ENCODE assay signal across 19 cellular contexts in genomic region chr18:28581503-28582169, GRCh38.
A peak's percentile ranks its signal among the peaks of the same experiment; 100 is the strongest.
DNase-seq lines count a peak whose midpoint lies in the region; TF ChIP-seq lines count a peak whose summit lies in the region.
"Had no signal": no experiment of that assay in that cellular context is flagged by ENCODE, and none has a peak within 500 bp of the region (broad histone marks: within the 10 kb centered on the region; RNA-seq: fewer than 3 reads in every experiment).

No MANE protein-coding gene starts in this region.

- H3K27me3 ChIP-seq in suprapubic skin (no peaks in the 10 kb centered on the region), brain microvascular endothelial cell (replicated peaks) (no peaks in the 10 kb centered on the region)
- H3K27me3 ChIP-seq: cardiac muscle cell had no signal

- H3K4me3 ChIP-seq in fibroblast of pulmonary artery (replicated peaks; ENCODE audit: low read depth, low read length) (no peak overlapping the region), suprapubic skin (no peak overlapping the region), brain microvascular endothelial cell (ENCODE audit: low read depth, low read length) (no peak overlapping the region)
- H3K4me3 ChIP-seq: cardiac muscle cell, lower lobe of right lung had no signal

- H3K4me3 Mint-ChIP-seq in CD14-positive monocyte = no peak overlapping the region
- H3K4me3 Mint-ChIP-seq: HFFc6, naive B cell had no signal

- H3K4me1 Mint-ChIP-seq in CD14-positive monocyte = no peaks in the 10 kb centered on the region
- H3K4me1 Mint-ChIP-seq: naive B cell had no signal

- no peak overlapping the region for H3K27ac Mint-ChIP-seq in CD14-positive monocyte
- H3K27ac Mint-ChIP-seq: HFFc6 had no signal

- in situ Hi-C loops in brain microvascular endothelial cell (cut with HindIII; ENCODE audit: low pct_ligation_motif_present, low sequenced_read_pairs) = no loop called here

- no peaks in the 10 kb centered on the region for H3K4me1 ChIP-seq in suprapubic skin
- H3K4me1 ChIP-seq: lower lobe of right lung had no signal

- no peak for TF ChIP-seq EP300 in suprapubic skin (IDR thresholded peaks at IDR 0.05)

- TF ChIP-seq POLR2A in suprapubic skin (IDR thresholded peaks at IDR 0.05) = no peak

- H3K36me3 ChIP-seq in suprapubic skin (no peaks in the 10 kb centered on the region), brain microvascular endothelial cell (replicated peaks) (no peaks in the 10 kb centered on the region)
- H3K36me3 ChIP-seq: cardiac muscle cell, lower lobe of right lung had no signal

- 67% methylated on average over 4 of the region's 4 CpGs for WGBS in suprapubic skin

- DNase-seq in COR-L47 (lab: John Stamatoyannopoulos, UW) = peak; percentile 93
- peak; percentile 79 for DNase-seq in NCI-H146 (lab: John Stamatoyannopoulos, UW)
- peak; percentile 11 to 35 for DNase-seq in SHP77 (lab: John Stamatoyannopoulos, UW)
- peak; percentile 8 for DNase-seq in fibroblast of pulmonary artery (ENCODE audit: low read depth)
- DNase-seq in CD14-positive monocyte (ENCODE audit: low spot score) = no peak
- no peak for DNase-seq in KG1 (lab: John Stamatoyannopoulos, UW)
- DNase-seq in suprapubic skin (ENCODE audit: low spot score in 2 of 2) = no peak
- DNase-seq in brain microvascular endothelial cell = no peak
- DNase-seq: activated CD8-positive, alpha-beta memory T cell treated with anti-CD3 and anti-CD28 coated beads, Interleukin-2, amount 50 U/mL, for 48 hours; activated naive CD4-positive, alpha-beta T cell treated with Interleukin-2 at 50 U/mL for 16 hours; effector CD4-positive, alpha-beta T cell; GDM1; HFFc6; lower lobe of right lung; MM.1S; naive B cell; NK-92 treated with Interleukin-12 subunit alpha and Interleukin-12 subunit beta, amount 100 ng/mL, for 24 hours; stimulated activated CD4-positive, alpha-beta T cell treated with anti-CD3 and anti-CD28 coated beads, Interleukin-15, amount 100 ng/mL, for 24 hours had no signal

- H3K27me3 Mint-ChIP-seq in CD14-positive monocyte (ENCODE audit: low read depth in 3 of 3) = peaks cover 0 to 2% (median 0%) of the 10 kb centered on the region in 3 donors
- H3K27me3 Mint-ChIP-seq: naive B cell had no signal

- H3K9me3 Mint-ChIP-seq in CD14-positive monocyte = peaks cover 0 to 2% (median 0%) of the 10 kb centered on the region in 7 donors
- H3K9me3 Mint-ChIP-seq: HFFc6 had no signal

- no peaks in the 10 kb centered on the region for H3K36me3 Mint-ChIP-seq in CD14-positive monocyte
- H3K36me3 Mint-ChIP-seq: naive B cell had no signal

- no peak for TF ChIP-seq CTCF in fibroblast of pulmonary artery (IDR thresholded peaks at IDR 0.05; ENCODE audit: low read length, missing control alignments)
- TF ChIP-seq CTCF in CD14-positive monocyte (IDR thresholded peaks at IDR 0.05) = no peak
- TF ChIP-seq CTCF in suprapubic skin (IDR thresholded peaks at IDR 0.05) = no peak
- TF ChIP-seq CTCF in brain microvascular endothelial cell (IDR thresholded peaks at IDR 0.05; ENCODE audit: low read depth, low read length, missing control alignments) = no peak

- intact Hi-C loops in CD14-positive monocyte (cut with micrococcal nuclease) = no loop called here

- H3K9me3 ChIP-seq in suprapubic skin = no peaks in the 10 kb centered on the region
- H3K9me3 ChIP-seq: lower lobe of right lung had no signal

- H3K27ac ChIP-seq in suprapubic skin (no peak overlapping the region), brain microvascular endothelial cell (no peak overlapping the region)
- H3K27ac ChIP-seq: cardiac muscle cell, lower lobe of right lung had no signal

Comparison
In these comparisons a context has a peak if more than half of its experiments do, and no peak if none do; other contexts are left out.
1. DNase-seq: peak in COR-L47 (single experiment), NCI-H146 (single experiment), SHP77 (2 of 2) and fibroblast of pulmonary artery (single experiment); none in CD14-positive monocyte (single experiment), KG1 (single experiment), suprapubic skin (0 of 2) and brain microvascular endothelial cell (single experiment).